22 cellular contexts compared by ENCODE assay signal in the genomic region with DNA sequence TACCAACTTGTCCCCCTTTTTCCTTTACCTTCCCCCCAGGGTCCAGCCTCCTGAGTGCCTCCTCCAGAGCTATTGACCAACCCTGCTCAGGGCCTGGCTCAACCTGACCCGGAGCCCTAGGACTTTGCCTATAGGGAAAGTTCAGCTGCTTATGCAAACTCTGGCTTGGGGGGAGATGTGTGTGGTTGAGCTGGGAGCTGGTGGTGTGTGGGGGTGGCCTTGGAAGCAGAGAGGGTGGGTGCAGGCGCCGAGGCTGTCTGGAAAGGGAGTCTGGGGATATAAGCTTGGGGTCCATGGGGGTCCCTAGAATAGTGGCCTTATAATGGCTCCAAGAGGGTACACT. TPM values are rescaled to one million over a fixed set of nuclear protein-coding genes. Genes with fewer than 3 reads are reported as not detected.
A peak's percentile ranks its signal among the peaks of the same experiment; 100 is the strongest.
DNase-seq lines count a peak whose midpoint lies in the region; ATAC-seq, FAIRE-seq and TF ChIP-seq lines count a peak whose summit lies in the region.
"Had no signal": no experiment of that assay in that cellular context is flagged by ENCODE, and none has a peak within 500 bp of the region (broad histone marks: within the 10 kb centered on the region; RNA-seq: fewer than 3 reads in every experiment).

No MANE protein-coding gene starts in this region.

- in situ Hi-C loops in gastrocnemius medialis (cut with MboI; ENCODE audit: low sequenced_read_pairs in 4 of 4), result no loop called here

- H3K36me3 Mint-ChIP-seq in CD14-positive monocyte, result no peaks in the 10 kb centered on the region

- ATAC-seq in gastrocnemius medialis, result no peak
- no peak for ATAC-seq in HG02678 (IDR thresholded peaks at IDR 0.05; ENCODE audit: unreplicated experiment)
- ATAC-seq: GM23338; stimulated activated naive CD8-positive, alpha-beta T cell treated with anti-CD3 and anti-CD28 coated beads, Interleukin-15, Interleukin-2, amounts not matched to agents 100 U/mL and 50 U/mL, for 24 hours; upper lobe of right lung had no signal

- peak overlapping the region; percentile 85 for H3K4me2 ChIP-seq in Karpas-422 (ENCODE audit: low read depth, low read length, poor library complexity, severe bottlenecking)
- no peak overlapping the region for H3K4me2 ChIP-seq in endothelial cell of umbilical vein (ENCODE audit: insufficient read depth, low read length)
- H3K4me2 ChIP-seq: GM23338 had no signal

- dilution Hi-C loops in endothelial cell of umbilical vein (cut with MboI; ENCODE audit: extremely low pct_ligation_motif_present, low sequenced_read_pairs), result no loop called here

- H3K4me3 Mint-ChIP-seq in CD14-positive monocyte, result peak overlapping the region; percentile 26 to 40
- H3K4me3 Mint-ChIP-seq: activated CD4-positive, alpha-beta memory T cell treated with anti-CD3 and anti-CD28 coated beads, Interleukin-2, amount 10 ng/mL, durations not matched to agents 7 days and 5 days; GM23338 had no signal

- H2AFZ ChIP-seq in Karpas-422 (ENCODE audit: low read length) (no peak overlapping the region), endothelial cell of umbilical vein (ENCODE audit: low read depth, low read length) (peak overlapping the region; percentile 87)
- H2AFZ ChIP-seq: GM23338 had no signal

- peaks cover 26% of the 10 kb centered on the region for H3K4me1 Mint-ChIP-seq in CD14-positive monocyte

- peak overlapping the region; percentile 100 for H3K27ac ChIP-seq in Karpas-422 (ENCODE audit: low read length)
- H3K27ac ChIP-seq in endothelial cell of umbilical vein (ENCODE audit: insufficient read depth, low read depth, low read length), result no peak overlapping the region
- H3K27ac ChIP-seq in gastrocnemius medialis, result peak overlapping the region; percentile 68 to 81 (median 75)
- H3K27ac ChIP-seq: cardiac muscle cell, upper lobe of right lung had no signal

- H3K36me3 ChIP-seq in Karpas-422 (ENCODE audit: insufficient read depth, low read length) (no peaks in the 10 kb centered on the region), endothelial cell of umbilical vein (ENCODE audit: control insufficient read depth in 2 of 2, extremely low read depth in 1 of 2, insufficient read depth in 2 of 2, low read length in 2 of 2) (no peaks in the 10 kb centered on the region), gastrocnemius medialis (no peaks in the 10 kb centered on the region)
- H3K36me3 ChIP-seq: BE2C, cardiac muscle cell, esophagus squamous epithelium, right atrium auricular region, upper lobe of right lung had no signal

- no peaks in the 10 kb centered on the region for H3K9me2 ChIP-seq in Karpas-422 (replicated peaks; ENCODE audit: insufficient read depth, low read length)

- H3K4me1 ChIP-seq in Karpas-422 (ENCODE audit: low read length), result peaks cover 74% of the 10 kb centered on the region
- H3K4me1 ChIP-seq in endothelial cell of umbilical vein (ENCODE audit: control insufficient read depth, extremely low read depth, insufficient read depth, low read length), result peaks cover 14% of the 10 kb centered on the region
- H3K4me1 ChIP-seq in gastrocnemius medialis, result peaks cover 63 to 69% of the 10 kb centered on the region in 2 donors
- H3K4me1 ChIP-seq: BE2C had no signal

- H3K9me3 ChIP-seq in Karpas-422 (ENCODE audit: low read length), result no peaks in the 10 kb centered on the region
- no peaks in the 10 kb centered on the region for H3K9me3 ChIP-seq in endothelial cell of umbilical vein (replicated peaks; ENCODE audit: control insufficient read depth, insufficient read depth, low read length)
- H3K9me3 ChIP-seq in gastrocnemius medialis, result no peaks in the 10 kb centered on the region
- H3K9me3 ChIP-seq: BE2C, esophagus squamous epithelium, right atrium auricular region, upper lobe of right lung had no signal

- CTCF ChIA-PET in endothelial cell of umbilical vein (lab: Charles Lee), result interaction anchor here (0.7 to 2.7 kb wide), 3 partner anchors 15 to 41 kb away, joined by 3 to 19 read pairs (median 3); no protein-coding TSS in a partner anchor

- POLR2A ChIA-PET in endothelial cell of umbilical vein (lab: Charles Lee), result no interaction called here

- no peaks in the 10 kb centered on the region for H3K79me2 ChIP-seq in Karpas-422 (ENCODE audit: low read length)
- H3K79me2 ChIP-seq in endothelial cell of umbilical vein (ENCODE audit: control insufficient read depth, insufficient read depth, low read length), result no peaks in the 10 kb centered on the region

- H3K9me3 Mint-ChIP-seq in CD14-positive monocyte, result no peaks in the 10 kb centered on the region
- H3K9me3 Mint-ChIP-seq: activated CD4-positive, alpha-beta memory T cell treated with anti-CD3 and anti-CD28 coated beads, Interleukin-2, amount 10 ng/mL, durations not matched to agents 7 days and 5 days; GM23338 had no signal

- H3K4me3 ChIP-seq in Karpas-422 (ENCODE audit: low read length) (peak overlapping the region; percentile 57), endothelial cell of umbilical vein (replicated peaks in 1 of 3; ENCODE audit: insufficient read depth in 1 of 3, low read depth in 1 of 3, low read length in 3 of 3) (no peak overlapping the region), gastrocnemius medialis (no peak overlapping the region)
- H3K4me3 ChIP-seq: cardiac muscle cell, esophagus squamous epithelium, GM23338, right atrium auricular region, upper lobe of right lung had no signal

- no peaks in the 10 kb centered on the region for H4K20me1 ChIP-seq in Karpas-422 (ENCODE audit: insufficient read depth, low read depth, low read length)
- H4K20me1 ChIP-seq in endothelial cell of umbilical vein (replicated peaks; ENCODE audit: control insufficient read depth, extremely low read depth, insufficient read depth, low read length), result no peaks in the 10 kb centered on the region

- no peak for DNase-seq in CD14-positive monocyte (ENCODE audit: low spot score)
- peak; percentile 90 for DNase-seq in Karpas-422
- DNase-seq in endothelial cell of umbilical vein (ENCODE audit: low read depth, low spot score), result no peak
- DNase-seq in gastrocnemius medialis, result no peak
- DNase-seq in NCI-H1105 (lab: John Stamatoyannopoulos, UW), result no peak
- DNase-seq in RPMI8226, result no peak
- no peak for DNase-seq in activated effector memory CD4-positive, alpha-beta T cell treated with Interleukin-2 at 50 U/mL for 16 hours
- DNase-seq: activated CD4-positive, alpha-beta memory T cell treated with anti-CD3 and anti-CD28 coated beads, Interleukin-2, amount 10 ng/mL, durations not matched to agents 7 days and 5 days; activated T-cell treated with anti-CD3 and anti-CD28 coated beads, Interleukin-2, amount 50 U/mL, for 48 hours; BE2C; effector CD4-positive, alpha-beta T cell; esophagus squamous epithelium; NCI-H1092; NCI-H2081 treated with DMSO at 0.1 percent for 48 hours; NCI-H510A; stimulated activated naive CD8-positive, alpha-beta T cell treated with anti-CD3 and anti-CD28 coated beads, Interleukin-15, Interleukin-2, amounts not matched to agents 100 U/mL and 50 U/mL, for 24 hours; upper lobe of right lung had no signal

- peak overlapping the region in 1 of 7 donors; percentile 20 for H3K27ac Mint-ChIP-seq in CD14-positive monocyte
- H3K27ac Mint-ChIP-seq: activated CD4-positive, alpha-beta memory T cell treated with anti-CD3 and anti-CD28 coated beads, Interleukin-2, amount 10 ng/mL, durations not matched to agents 7 days and 5 days; GM23338 had no signal

- no peak for FAIRE-seq in endothelial cell of umbilical vein (lab: Jason Lieb, UNC)
- FAIRE-seq: D721Med had no signal

- H3K9ac ChIP-seq in Karpas-422 (ENCODE audit: low read length) (peak overlapping the region; percentile 77), endothelial cell of umbilical vein (replicated peaks; ENCODE audit: extremely low read depth, insufficient read depth, low read length) (no peak overlapping the region)

- H3K27me3 ChIP-seq in Karpas-422 (ENCODE audit: low read length) (no peaks in the 10 kb centered on the region), endothelial cell of umbilical vein (ENCODE audit: control insufficient read depth in 2 of 2, insufficient read depth in 2 of 2, low read length in 2 of 2) (peaks cover 0 to 6% of the 10 kb centered on the region in 2 experiments), gastrocnemius medialis (no peaks in the 10 kb centered on the region)
- H3K27me3 ChIP-seq: BE2C, cardiac muscle cell, esophagus squamous epithelium, right atrium auricular region, upper lobe of right lung had no signal

- intact Hi-C loops in CD14-positive monocyte (cut with micrococcal nuclease), result no loop called here
- intact Hi-C loops in endothelial cell of umbilical vein (cut with micrococcal nuclease), result no loop called here
- intact Hi-C loops in gastrocnemius medialis (cut with DNase I; ENCODE audit: low total_unique reads), result loop anchor here (5.0 kb wide), 1 partner anchor 65 kb away; the partner anchor contains the start of gene CITED4

- peaks cover 6 to 9% (median 8%) of the 10 kb centered on the region in 3 donors for H3K27me3 Mint-ChIP-seq in CD14-positive monocyte (ENCODE audit: low read depth in 3 of 3)

- H3K9me1 ChIP-seq in endothelial cell of umbilical vein (replicated peaks; ENCODE audit: control insufficient read depth, extremely low read depth, insufficient read depth, low read length), result no peaks in the 10 kb centered on the region

- TF ChIP-seq POLR2A in endothelial cell of umbilical vein (IDR thresholded peaks at IDR 0.05; ENCODE audit: low read depth, low read length) (no peak), gastrocnemius medialis (IDR thresholded peaks at IDR 0.05) (no peak)

- TF ChIP-seq CTCF in CD14-positive monocyte (IDR thresholded peaks at IDR 0.05) (no peak), endothelial cell of umbilical vein (IDR thresholded peaks at IDR 0.05; ENCODE audit: extremely low read depth in 1 of 2, insufficient read depth in 1 of 2, low read depth in 1 of 2, low read length in 2 of 2) (no peak), gastrocnemius medialis (IDR thresholded peaks at IDR 0.05 in 4 of 5, conservative IDR thresholded peaks at IDR 0.05 in 1 of 5) (no peak)

- no TSS peak for BruUV-seq in endothelial cell of umbilical vein (replicated peaks; lab: Mats Ljungman, UMichigan)

TF ChIP-seq in endothelial cell of umbilical vein, 7 proteins besides CTCF, POLR2A, EP300 and RAD21 (continues in another document):
- no peak for TF ChIP-seq GATA2 (IDR thresholded peaks at IDR 0.05; ENCODE audit: insufficient read depth, insufficient read length, low read depth, low read length)

RNA-seq across cellular contexts. Expression of gene KCNQ4, which starts 14.1 kb away (rescaled TPM):
- polyA plus RNA-seq in CD14-positive monocyte (not detected), endothelial cell of umbilical vein (0.06 TPM in 2 replicates)
- total RNA-seq in Karpas-422 (2014; rRNA removed; shearing (Covaris generic); ENCODE audit: low replicate concordance), result 2.3 and 3.2 TPM in 2 replicates
- total RNA-seq in endothelial cell of umbilical vein (0.07 and 0.23 TPM in 2 replicates), gastrocnemius medialis (1 to 10 TPM; 2.9 to 8.2 (median 3.5) TPM)
- polyA plus RNA-seq in endothelial cell of umbilical vein (2011; cell fraction: cytosol; rRNA removed), result 0.01 TPM in 2 replicates
- polyA plus RNA-seq in endothelial cell of umbilical vein (2011; cell fraction: nucleus; rRNA removed), result 0.18 and 0.21 TPM in 2 replicates
- polyA plus RNA-seq in endothelial cell of umbilical vein (2012), result 0.12 and 0.26 TPM in 2 replicates
- polyA minus RNA-seq in endothelial cell of umbilical vein, result 0.07 TPM in 1 of 2 replicates, not detected in the other
- polyA minus RNA-seq in endothelial cell of umbilical vein (2011; cell fraction: cytosol; rRNA and poly(A)+ RNA removed), result not detected
- 0.14 and 0.29 TPM in 2 replicates for polyA minus RNA-seq in endothelial cell of umbilical vein (2011; cell fraction: nucleus; rRNA and poly(A)+ RNA removed)
